ENCODE assay signal across 14 cellular contexts in the genomic region with DNA sequence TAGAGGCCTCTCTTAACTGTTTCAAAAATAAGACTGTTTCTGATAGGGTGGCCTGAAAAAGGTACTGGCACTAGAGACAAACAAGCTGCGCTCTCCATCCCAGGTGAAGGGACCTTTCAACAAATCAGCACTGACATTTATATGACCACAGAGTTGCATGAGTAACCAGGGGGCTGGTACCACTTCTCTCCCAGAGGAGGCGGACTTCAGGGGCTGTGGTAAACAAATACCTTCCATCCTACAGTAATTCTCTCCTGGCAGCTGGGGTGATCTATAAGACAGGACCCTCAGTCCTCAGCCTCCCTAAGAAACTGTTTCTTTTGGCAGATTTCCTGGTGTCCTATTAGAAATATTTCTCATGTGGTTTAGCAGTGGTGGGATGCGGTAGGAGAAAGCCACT.
"Had no signal": no experiment of that assay in that cellular context is flagged by ENCODE, and none has a peak within 500 bp of the region (broad histone marks: within the 10 kb centered on the region; RNA-seq: fewer than 3 reads in every experiment).

No MANE protein-coding gene starts in this region.

- H3K4me1 ChIP-seq: foreskin keratinocyte, pancreas, vagina had no signal

- H3K27me3 ChIP-seq: foreskin keratinocyte, heart left ventricle, pancreas, vagina had no signal

- FAIRE-seq: endothelial cell of umbilical vein, pancreas had no signal

- H3K27ac Mint-ChIP-seq: activated CD4-positive, alpha-beta memory T cell treated with anti-CD3 and anti-CD28 coated beads, Interleukin-2, amount 10 ng/mL, durations not matched to agents 7 days and 5 days; activated naive CD8-positive, alpha-beta T cell treated with anti-CD3 and anti-CD28 coated beads, Interleukin-2, amount 10 ng/mL, durations not matched to agents 7 days and 5 days; activated T-cell treated with anti-CD3 and anti-CD28 coated beads, Interleukin-2, amount 50 U/mL, for 72 hours had no signal

- H3K4me1 Mint-ChIP-seq: activated CD4-positive, alpha-beta memory T cell treated with anti-CD3 and anti-CD28 coated beads, Interleukin-2, amount 10 ng/mL, durations not matched to agents 7 days and 5 days; activated naive CD8-positive, alpha-beta T cell treated with anti-CD3 and anti-CD28 coated beads, Interleukin-2, amount 10 ng/mL, durations not matched to agents 7 days and 5 days had no signal

- H3K4me3 Mint-ChIP-seq: activated CD4-positive, alpha-beta memory T cell treated with anti-CD3 and anti-CD28 coated beads, Interleukin-2, amount 10 ng/mL, durations not matched to agents 7 days and 5 days; activated naive CD8-positive, alpha-beta T cell treated with anti-CD3 and anti-CD28 coated beads, Interleukin-2, amount 10 ng/mL, durations not matched to agents 7 days and 5 days; activated T-cell treated with anti-CD3 and anti-CD28 coated beads, Interleukin-2, amount 50 U/mL, for 72 hours had no signal

- DNase-seq: activated CD4-positive, alpha-beta memory T cell treated with anti-CD3 and anti-CD28 coated beads, Interleukin-2, amount 10 ng/mL, durations not matched to agents 7 days and 5 days; activated naive CD8-positive, alpha-beta T cell treated with anti-CD3 and anti-CD28 coated beads, Interleukin-2, amount 10 ng/mL, durations not matched to agents 7 days and 5 days; activated T-cell treated with anti-CD3 and anti-CD28 coated beads, Interleukin-2, amount 50 U/mL, for 72 hours; anterior cingulate cortex; caudate nucleus; effector CD4-positive, alpha-beta T cell; foreskin keratinocyte; heart left ventricle; pancreas; SW 1271 had no signal

- H3K27me3 Mint-ChIP-seq: activated CD4-positive, alpha-beta memory T cell treated with anti-CD3 and anti-CD28 coated beads, Interleukin-2, amount 10 ng/mL, durations not matched to agents 7 days and 5 days; activated naive CD8-positive, alpha-beta T cell treated with anti-CD3 and anti-CD28 coated beads, Interleukin-2, amount 10 ng/mL, durations not matched to agents 7 days and 5 days had no signal

- H3K4me3 ChIP-seq: coronary artery, heart left ventricle, pancreas, smooth muscle cell, vagina had no signal

- H3K9me3 ChIP-seq: heart left ventricle, pancreas, vagina had no signal

- H3K36me3 ChIP-seq: pancreas had no signal
